In genomic region chr3:126268866-126269265, GRCh38 we compare ENCODE assay signal across 21 cellular contexts.
A peak's percentile ranks its signal among the peaks of the same experiment; 100 is the strongest.
DNase-seq lines count a peak whose midpoint lies in the region; ATAC-seq and TF ChIP-seq lines count a peak whose summit lies in the region.
"Had no signal": no experiment of that assay in that cellular context is flagged by ENCODE, and none has a peak within 500 bp of the region (broad histone marks: within the 10 kb centered on the region; RNA-seq: fewer than 3 reads in every experiment).

No MANE protein-coding gene starts in this region.

- no peaks in the 10 kb centered on the region for H3K9me3 ChIP-seq in subcutaneous abdominal adipose tissue (ENCODE audit: control insufficient read depth in 5 of 5, low read length in 5 of 5)
- H3K9me3 ChIP-seq: SJCRH30 had no signal

- H3K4me3 Mint-ChIP-seq in HFFc6, result no peak overlapping the region
- H3K4me3 Mint-ChIP-seq: naive B cell; T-helper 1 cell treated with Interleukin-12 subunit alpha and Interleukin-12 subunit beta and Interleukin-4 antibody, amounts not matched to agents 30 μg/mL and 1 μg/mL, for 36 hours had no signal

- no peak for TF ChIP-seq CTCF in HFFc6 (IDR thresholded peaks at IDR 0.05)

- H3K9me3 Mint-ChIP-seq in HFFc6, result no peaks in the 10 kb centered on the region
- H3K9me3 Mint-ChIP-seq: T-helper 1 cell treated with Interleukin-12 subunit alpha and Interleukin-12 subunit beta and Interleukin-4 antibody, amounts not matched to agents 30 μg/mL and 1 μg/mL, for 36 hours had no signal

- ATAC-seq in GM19397 (IDR thresholded peaks at IDR 0.05; ENCODE audit: unreplicated experiment) (no peak), GM21619 (IDR thresholded peaks at IDR 0.05; ENCODE audit: unreplicated experiment) (no peak)
- ATAC-seq: esophagus mucosa; stimulated activated naive CD8-positive, alpha-beta T cell treated with anti-CD3 and anti-CD28 coated beads, Interleukin-15, Interleukin-2, amounts not matched to agents 100 U/mL and 50 U/mL, for 24 hours had no signal

- peak; percentile 11 for DNase-seq in COR-L47 (lab: John Stamatoyannopoulos, UW)
- no peak for DNase-seq in HFFc6
- no peak for DNase-seq in mucosa of gallbladder (ENCODE audit: low spot score)
- DNase-seq: activated CD4-positive, alpha-beta T cell treated with anti-CD3 and anti-CD28 coated beads, Interleukin-2, amount 50 U/mL, for 1 hour; activated gamma-delta T cell treated with Interleukin-2 at 50 U/mL for 16 hours; amniotic stem cell; central memory CD4-positive, alpha-beta T cell; effector CD4-positive, alpha-beta T cell; KBM-7; naive B cell; NCI-H524 treated with DMSO at 0.1 percent for 48 hours; SJCRH30; stimulated activated CD4-positive, alpha-beta T cell treated with anti-CD3 and anti-CD28 coated beads, Interleukin-2, amount 100 ng/mL, for 24 hours; stimulated activated naive CD8-positive, alpha-beta T cell treated with anti-CD3 and anti-CD28 coated beads, Interleukin-15, Interleukin-2, amounts not matched to agents 100 U/mL and 50 U/mL, for 24 hours had no signal

- no peaks in the 10 kb centered on the region; the same call in 1 of the 2 replicates for H3K27me3 Mint-ChIP-seq in HFFc6 (ENCODE audit: insufficient read depth)

- no peak overlapping the region for H3K4me3 ChIP-seq in subcutaneous abdominal adipose tissue (ENCODE audit: low read depth in 1 of 5, low read length in 5 of 5)
- H3K4me3 ChIP-seq: SJCRH30 had no signal

- H3K27me3 ChIP-seq in layer of hippocampus (ENCODE audit: control insufficient read depth, insufficient read depth, low read length) (no peaks in the 10 kb centered on the region), subcutaneous abdominal adipose tissue (ENCODE audit: control insufficient read depth in 5 of 5, insufficient read depth in 4 of 5, low read length in 5 of 5) (peaks cover 0 to 5% (median 0%) of the 10 kb centered on the region in 5 donors)
- H3K27me3 ChIP-seq: SJCRH30 had no signal

- H3K36me3 Mint-ChIP-seq in HFFc6 (ENCODE audit: low read depth), result no peaks in the 10 kb centered on the region
- H3K36me3 Mint-ChIP-seq: naive B cell had no signal

- peaks cover 0 to 4% (median 0%) of the 10 kb centered on the region in 5 donors for H3K36me3 ChIP-seq in subcutaneous abdominal adipose tissue (ENCODE audit: control insufficient read depth in 5 of 5, insufficient read depth in 5 of 5, low read length in 5 of 5)
- H3K36me3 ChIP-seq: SJCRH30 had no signal

- peak overlapping the region; percentile 8; the same call in 1 of the 2 replicates for H3K27ac Mint-ChIP-seq in HFFc6
- H3K27ac Mint-ChIP-seq: naive B cell; T-helper 1 cell treated with Interleukin-12 subunit alpha and Interleukin-12 subunit beta and Interleukin-4 antibody, amounts not matched to agents 30 μg/mL and 1 μg/mL, for 36 hours had no signal

- no peak overlapping the region for H3K9ac ChIP-seq in subcutaneous abdominal adipose tissue (ENCODE audit: low read length in 5 of 5)
- H3K9ac ChIP-seq: parathyroid adenoma had no signal

- peaks cover 44% of the 10 kb centered on the region for H3K4me1 Mint-ChIP-seq in HFFc6 (ENCODE audit: low read depth)
- H3K4me1 Mint-ChIP-seq: naive B cell had no signal

- H3K27ac ChIP-seq in layer of hippocampus (ENCODE audit: low read depth, low read length) (peak overlapping the region; percentile 68), subcutaneous abdominal adipose tissue (ENCODE audit: low read depth, low read length) (peak overlapping the region; percentile 34)
- H3K27ac ChIP-seq: parathyroid adenoma, SJCRH30 had no signal

- peaks cover 2 to 76% (median 53%) of the 10 kb centered on the region in 5 donors for H3K4me1 ChIP-seq in subcutaneous abdominal adipose tissue (ENCODE audit: control insufficient read depth in 5 of 5, insufficient read depth in 5 of 5, low read length in 5 of 5)
